ENCODE assay signal across 25 cellular contexts in genomic region chr1:34477632-34478141, GRCh38.
"Had no signal": no experiment of that assay in that cellular context is flagged by ENCODE, and none has a peak within 500 bp of the region (broad histone marks: within the 10 kb centered on the region; RNA-seq: fewer than 3 reads in every experiment).

No MANE protein-coding gene starts in this region.

- H3K36me3 Mint-ChIP-seq: neural progenitor cell; stimulated activated naive B cell treated with anti-CD40 and anti-IgM and Interleukin-4, amounts not matched to agents 10 μg/mL and 1 μg/mL and 100 μg/mL, for 72 hours had no signal

- H3K27ac ChIP-seq: esophagus muscularis mucosa, foreskin keratinocyte, gastroesophageal sphincter, heart left ventricle, hepatocyte, left lung, neural progenitor cell, parathyroid adenoma, right lobe of liver, thoracic aorta, tibial nerve, upper lobe of left lung had no signal

- H3K36me3 ChIP-seq: esophagus muscularis mucosa, gastroesophageal sphincter, heart left ventricle, left lung, neural progenitor cell, right lobe of liver, thoracic aorta, tibial nerve, upper lobe of left lung had no signal

- H3K9me3 Mint-ChIP-seq: dendritic cell treated with granulocyte-macrophage colony-stimulating factor and Interleukin-4, amounts not matched to agents 40 ng/mL and 50 ng/mL, for 4 days; nephron; neural progenitor cell; stimulated activated naive CD8-positive, alpha-beta T cell treated with anti-CD3 and anti-CD28 coated beads, Interleukin-15, Interleukin-2, amounts not matched to agents 100 ng/mL and 50 ng/mL, for 24 hours had no signal

- H3K4me1 ChIP-seq: esophagus muscularis mucosa, foreskin keratinocyte, gastroesophageal sphincter, heart left ventricle, left lung, parathyroid adenoma, right lobe of liver, tibial nerve, upper lobe of left lung had no signal

- H3K4me1 Mint-ChIP-seq: nephron; stimulated activated naive B cell treated with anti-CD40 and anti-IgM and Interleukin-4, amounts not matched to agents 10 μg/mL and 1 μg/mL and 100 μg/mL, for 72 hours had no signal

- H3K9ac ChIP-seq: neural progenitor cell, parathyroid adenoma had no signal

- H3K27me3 ChIP-seq: foreskin keratinocyte, hepatocyte, neural progenitor cell, right lobe of liver, tibial nerve, upper lobe of left lung had no signal

- H3K27ac Mint-ChIP-seq: dendritic cell treated with granulocyte-macrophage colony-stimulating factor and Interleukin-4, amounts not matched to agents 40 ng/mL and 50 ng/mL, for 4 days; naive thymus-derived CD4-positive, alpha-beta T cell; nephron; neural progenitor cell; progenitor cell of endocrine pancreas; stimulated activated naive B cell treated with anti-CD40 and anti-IgM and Interleukin-4, amounts not matched to agents 10 μg/mL and 1 μg/mL and 100 μg/mL, for 72 hours; stimulated activated naive CD8-positive, alpha-beta T cell treated with anti-CD3 and anti-CD28 coated beads, Interleukin-15, Interleukin-2, amounts not matched to agents 100 ng/mL and 50 ng/mL, for 24 hours had no signal

- H3K9me3 ChIP-seq: left lung, right lobe of liver, thoracic aorta, upper lobe of left lung had no signal

- H3K4me3 Mint-ChIP-seq: dendritic cell treated with granulocyte-macrophage colony-stimulating factor and Interleukin-4, amounts not matched to agents 40 ng/mL and 50 ng/mL, for 4 days; naive thymus-derived CD4-positive, alpha-beta T cell; nephron; neural progenitor cell; stimulated activated naive B cell treated with anti-CD40 and anti-IgM and Interleukin-4, amounts not matched to agents 10 μg/mL and 1 μg/mL and 100 μg/mL, for 72 hours; stimulated activated naive CD8-positive, alpha-beta T cell treated with anti-CD3 and anti-CD28 coated beads, Interleukin-15, Interleukin-2, amounts not matched to agents 100 ng/mL and 50 ng/mL, for 24 hours had no signal

- DNase-seq: effector CD8-positive, alpha-beta T cell; foreskin keratinocyte; heart left ventricle; left cardiac atrium; left lung; mesenchymal stem cell; midbrain; naive thymus-derived CD4-positive, alpha-beta T cell; right lobe of liver; small intestine; stimulated activated CD4-positive, alpha-beta T cell treated with anti-CD3 and anti-CD28 coated beads, Interleukin-15, amount 100 ng/mL, for 24 hours; stimulated activated CD4-positive, alpha-beta T cell treated with anti-CD3 and anti-CD28 coated beads, Interleukin-2, amount 100 ng/mL, for 48 hours; stimulated activated naive B cell treated with anti-CD40 and anti-IgM and Interleukin-4, amounts not matched to agents 10 μg/mL and 1 μg/mL and 100 μg/mL, for 72 hours; upper lobe of left lung had no signal

- H3K4me3 ChIP-seq: esophagus muscularis mucosa, gastroesophageal sphincter, heart left ventricle, hepatocyte, left lung, neural progenitor cell, right lobe of liver, thoracic aorta, tibial nerve, upper lobe of left lung had no signal

- ATAC-seq: foreskin keratinocyte; gastroesophageal sphincter; heart left ventricle; left cardiac atrium; left lung; naive thymus-derived CD4-positive, alpha-beta T cell; right lobe of liver; stimulated activated naive B cell treated with anti-CD40 and anti-IgM and Interleukin-4, amounts not matched to agents 10 μg/mL and 1 μg/mL and 100 μg/mL, for 72 hours had no signal
